ENCODE assay signal across 1 cellular context in genomic region chr5:81310402-81311063, GRCh38.
TF ChIP-seq lines count a peak whose summit lies in the region.

No MANE protein-coding gene starts in this region.

TF ChIP-seq in HepG2, 621 proteins besides CTCF, POLR2A, EP300 and RAD21:
- no peak for TF ChIP-seq CEBPG (CRISPR knock-in tag; IDR thresholded peaks at IDR 0.05)
- no peak for TF ChIP-seq ZNF724P (CRISPR knock-in tag; IDR thresholded peaks at IDR 0.05; ENCODE audit: borderline replicate concordance)
- TF ChIP-seq, protein P1, sequence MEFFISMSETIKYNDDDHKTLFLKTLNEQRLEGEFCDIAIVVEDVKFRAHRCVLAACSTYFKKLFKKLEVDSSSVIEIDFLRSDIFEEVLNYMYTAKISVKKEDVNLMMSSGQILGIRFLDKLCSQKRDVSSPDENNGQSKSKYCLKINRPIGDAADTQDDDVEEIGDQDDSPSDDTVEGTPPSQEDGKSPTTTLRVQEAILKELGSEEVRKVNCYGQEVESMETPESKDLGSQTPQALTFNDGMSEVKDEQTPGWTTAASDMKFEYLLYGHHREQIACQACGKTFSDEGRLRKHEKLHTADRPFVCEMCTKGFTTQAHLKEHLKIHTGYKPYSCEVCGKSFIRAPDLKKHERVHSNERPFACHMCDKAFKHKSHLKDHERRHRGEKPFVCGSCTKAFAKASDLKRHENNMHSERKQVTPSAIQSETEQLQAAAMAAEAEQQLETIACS (CRISPR knock-in tag; IDR thresholded peaks at IDR 0.05): no peak
- TF ChIP-seq, protein P2, sequence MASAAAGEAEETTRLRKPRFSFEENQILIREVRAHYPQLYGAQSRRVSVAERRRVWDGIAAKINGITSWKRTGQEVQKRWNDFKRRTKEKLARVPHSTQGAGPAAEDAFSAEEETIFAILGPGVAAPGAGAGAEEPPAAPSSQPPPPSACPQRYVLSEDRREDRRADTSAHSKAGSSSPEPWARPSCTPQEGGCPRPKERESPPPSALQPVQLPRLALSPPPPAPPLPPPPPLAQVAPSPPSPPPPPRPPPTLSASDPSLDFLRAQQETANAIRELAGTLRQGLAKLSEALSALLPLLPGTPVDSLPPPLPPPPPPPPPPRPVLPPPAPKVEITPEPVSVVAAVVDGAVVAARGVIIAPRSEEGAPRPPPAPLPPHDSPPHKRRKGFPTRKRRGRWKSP (CRISPR knock-in tag; IDR thresholded peaks at IDR 0.05): no peak
- no peak for TF ChIP-seq ZNF160 (CRISPR knock-in tag; IDR thresholded peaks at IDR 0.05)
- no peak for TF ChIP-seq ATF7-NPFF (CRISPR knock-in tag; IDR thresholded peaks at IDR 0.05; ENCODE audit: low read depth)
- TF ChIP-seq SAFB2 (CRISPR knock-in tag; IDR thresholded peaks at IDR 0.05; ENCODE audit: borderline replicate concordance, low read depth): no peak
- no peak for TF ChIP-seq KDM4B (CRISPR knock-in tag; IDR thresholded peaks at IDR 0.05)
- no peak for TF ChIP-seq ZNF3 (CRISPR knock-in tag; IDR thresholded peaks at IDR 0.05)
- TF ChIP-seq SOX5 (CRISPR knock-in tag; IDR thresholded peaks at IDR 0.05; ENCODE audit: borderline replicate concordance): peak; percentile 47; the same call in 1 of the 2 replicates
- TF ChIP-seq, protein P3, sequence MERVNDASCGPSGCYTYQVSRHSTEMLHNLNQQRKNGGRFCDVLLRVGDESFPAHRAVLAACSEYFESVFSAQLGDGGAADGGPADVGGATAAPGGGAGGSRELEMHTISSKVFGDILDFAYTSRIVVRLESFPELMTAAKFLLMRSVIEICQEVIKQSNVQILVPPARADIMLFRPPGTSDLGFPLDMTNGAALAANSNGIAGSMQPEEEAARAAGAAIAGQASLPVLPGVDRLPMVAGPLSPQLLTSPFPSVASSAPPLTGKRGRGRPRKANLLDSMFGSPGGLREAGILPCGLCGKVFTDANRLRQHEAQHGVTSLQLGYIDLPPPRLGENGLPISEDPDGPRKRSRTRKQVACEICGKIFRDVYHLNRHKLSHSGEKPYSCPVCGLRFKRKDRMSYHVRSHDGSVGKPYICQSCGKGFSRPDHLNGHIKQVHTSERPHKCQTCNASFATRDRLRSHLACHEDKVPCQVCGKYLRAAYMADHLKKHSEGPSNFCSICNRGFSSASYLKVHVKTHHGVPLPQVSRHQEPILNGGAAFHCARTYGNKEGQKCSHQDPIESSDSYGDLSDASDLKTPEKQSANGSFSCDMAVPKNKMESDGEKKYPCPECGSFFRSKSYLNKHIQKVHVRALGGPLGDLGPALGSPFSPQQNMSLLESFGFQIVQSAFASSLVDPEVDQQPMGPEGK (CRISPR knock-in tag; IDR thresholded peaks at IDR 0.05): no peak
- no peak for TF ChIP-seq CHD4 (IDR thresholded peaks at IDR 0.05; ENCODE audit: borderline replicate concordance, low read length)
- no peak for TF ChIP-seq ZNF234 (CRISPR knock-in tag; conservative IDR thresholded peaks at IDR 0.05)
- peak; percentile 72 for TF ChIP-seq BCL6 (CRISPR knock-in tag; IDR thresholded peaks at IDR 0.05)
- TF ChIP-seq ATM (IDR thresholded peaks at IDR 0.05; ENCODE audit: borderline replicate concordance): no peak
- no peak for TF ChIP-seq ZNF274 (CRISPR knock-in tag; IDR thresholded peaks at IDR 0.05)
- TF ChIP-seq SOX6 (IDR thresholded peaks at IDR 0.05): no peak
- TF ChIP-seq SOX6 (CRISPR knock-in tag; IDR thresholded peaks at IDR 0.05): peak; percentile 21; the same call in 1 of the 2 replicates
- no peak for TF ChIP-seq DRAP1 (CRISPR knock-in tag; IDR thresholded peaks at IDR 0.05)
- no peak for TF ChIP-seq FOXP1 (IDR thresholded peaks at IDR 0.05)
- 0 out of 2 replicates have a peak, but pooled peaks have one; percentile 16 for TF ChIP-seq FOXP1 (CRISPR knock-in tag; IDR thresholded peaks at IDR 0.05)
- no peak for TF ChIP-seq IRF1 (CRISPR knock-in tag; IDR thresholded peaks at IDR 0.05; ENCODE audit: low read depth)
